ENCODE assay signal across 20 cellular contexts in the genomic region with DNA sequence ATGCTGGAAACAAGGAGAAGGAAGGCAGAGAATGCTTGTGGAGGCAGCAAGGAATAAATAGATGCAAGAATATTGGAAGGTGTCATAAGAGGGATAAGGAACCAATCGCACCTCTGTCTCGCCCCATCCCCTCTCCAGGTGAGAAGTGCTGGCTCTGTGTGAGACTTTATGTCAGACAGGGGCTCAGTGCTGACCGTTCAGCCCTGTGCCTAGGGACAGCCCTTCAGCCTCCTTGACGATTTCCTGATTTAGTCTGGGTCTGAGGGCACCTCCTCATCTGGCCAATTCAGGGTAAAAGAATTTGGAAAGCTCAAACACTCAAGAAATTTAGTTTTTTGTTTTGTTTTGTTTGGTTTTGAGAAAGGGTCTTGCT. TPM values are rescaled to one million over a fixed set of nuclear protein-coding genes. Genes with fewer than 3 reads are reported as not detected.
DNase-seq lines count a peak whose midpoint lies in the region; ATAC-seq, FAIRE-seq and TF ChIP-seq lines count a peak whose summit lies in the region.
"Had no signal": no experiment of that assay in that cellular context is flagged by ENCODE, and none has a peak within 500 bp of the region (broad histone marks: within the 10 kb centered on the region; RNA-seq: fewer than 3 reads in every experiment).

No MANE protein-coding gene starts in this region.

- DNase-seq in right atrium auricular region (ENCODE audit: low spot score) (no peak), left ventricle myocardium superior (no peak), left colon (no peak), pancreas (no peak), vagina (ENCODE audit: extremely low spot score in 2 of 2) (no peak), T-helper 2 cell (no peak)
- no peak for DNase-seq in naive thymus-derived CD4-positive, alpha-beta T cell
- no peak for DNase-seq in activated CD4-positive, alpha-beta T cell treated with anti-CD3 and anti-CD28 coated beads for 48 hours
- DNase-seq: activated naive CD8-positive, alpha-beta T cell treated with anti-CD3 and anti-CD28 coated beads for 36 hours; activated T-cell treated with anti-CD3 and anti-CD28 coated beads, Interleukin-2, amount 50 U/mL, for 4 hours; caudate nucleus; CD4-positive, CD25-positive, alpha-beta regulatory T cell; DMS79 treated with DMSO at 0.1 percent for 48 hours; NCI-H2029; NCI-H524; stimulated activated CD4-positive, alpha-beta T cell treated with anti-CD3 and anti-CD28 coated beads, Interleukin-4, amount 100 ng/mL, for 4 hours had no signal

- H3K4me1 Mint-ChIP-seq in naive thymus-derived CD4-positive, alpha-beta T cell: peaks cover 0 to 3% (median 0%) of the 10 kb centered on the region in 7 donors
- H3K4me1 Mint-ChIP-seq: activated naive CD8-positive, alpha-beta T cell treated with anti-CD3 and anti-CD28 coated beads for 36 hours; CD4-positive, CD25-positive, alpha-beta regulatory T cell had no signal

- CTCF ChIA-PET in naive thymus-derived CD4-positive, alpha-beta T cell (lab: Charles Lee): interaction anchor here (0.5 to 1.0 kb wide), 2 partner anchors 10 to 38 kb away, joined by 3 read pairs; no protein-coding TSS in a partner anchor

- POLR2A ChIA-PET in naive thymus-derived CD4-positive, alpha-beta T cell (lab: Charles Lee): no interaction called here

- no peak for TF ChIP-seq POLR2A in vagina (IDR thresholded peaks at IDR 0.05)

- no peak overlapping the region for H3K27ac Mint-ChIP-seq in naive thymus-derived CD4-positive, alpha-beta T cell
- H3K27ac Mint-ChIP-seq: activated naive CD8-positive, alpha-beta T cell treated with anti-CD3 and anti-CD28 coated beads for 36 hours had no signal

- no peaks in the 10 kb centered on the region for H3K9me3 Mint-ChIP-seq in naive thymus-derived CD4-positive, alpha-beta T cell
- H3K9me3 Mint-ChIP-seq: activated naive CD8-positive, alpha-beta T cell treated with anti-CD3 and anti-CD28 coated beads for 36 hours; activated T-cell treated with anti-CD3 and anti-CD28 coated beads, Interleukin-2, amount 50 U/mL, for 4 hours had no signal

- H3K4me1 ChIP-seq in right atrium auricular region (peaks cover 0 to 16% of the 10 kb centered on the region in 2 donors), pancreas (peaks cover 17 to 37% (median 34%) of the 10 kb centered on the region in 3 donors), vagina (peaks cover 25% of the 10 kb centered on the region)
- no peaks in the 10 kb centered on the region for H3K4me1 ChIP-seq in naive thymus-derived CD4-positive, alpha-beta T cell (ENCODE audit: control insufficient read depth in 2 of 2, insufficient read depth in 2 of 2, low read length in 2 of 2)

- intact Hi-C loops in left ventricle myocardium superior (cut with micrococcal nuclease): no loop called here
- intact Hi-C loops in left colon (cut with DNase I, micrococcal nuclease): no loop called here
- intact Hi-C loops in pancreas (cut with DNase I): no loop called here
- intact Hi-C loops in vagina (cut with DNase I): no loop called here
- intact Hi-C loops in naive thymus-derived CD4-positive, alpha-beta T cell (cut with micrococcal nuclease): no loop called here

- TF ChIP-seq CTCF in right atrium auricular region (IDR thresholded peaks at IDR 0.05) (no peak), pancreas (IDR thresholded peaks at IDR 0.05) (no peak), vagina (IDR thresholded peaks at IDR 0.05) (no peak)

- no peak for ATAC-seq in left ventricle myocardium superior
- ATAC-seq in left colon: peak; percentile 34
- peak in 1 of 4 donors; percentile 3 for ATAC-seq in pancreas
- ATAC-seq in naive thymus-derived CD4-positive, alpha-beta T cell: no peak
- ATAC-seq: activated T-cell treated with anti-CD3 and anti-CD28 coated beads, Interleukin-2, amount 50 U/mL, for 4 hours had no signal

- FAIRE-seq in pancreas (lab: Jason Lieb, UNC): no peak
- FAIRE-seq: endometrium, frontal cortex, GM18507 had no signal

- H3K36me3 Mint-ChIP-seq in naive thymus-derived CD4-positive, alpha-beta T cell: no peaks in the 10 kb centered on the region
- H3K36me3 Mint-ChIP-seq: activated naive CD8-positive, alpha-beta T cell treated with anti-CD3 and anti-CD28 coated beads for 36 hours; CD4-positive, CD25-positive, alpha-beta regulatory T cell had no signal

- peak overlapping the region; percentile 0 to 23 for H3K27ac ChIP-seq in right atrium auricular region
- peak overlapping the region; percentile 71 to 86 (median 76) for H3K27ac ChIP-seq in pancreas
- H3K27ac ChIP-seq in vagina: peak overlapping the region; percentile 68
- H3K27ac ChIP-seq in naive thymus-derived CD4-positive, alpha-beta T cell (ENCODE audit: low read depth, low read length): no peak overlapping the region
- H3K27ac ChIP-seq: testis had no signal

- no peak overlapping the region for H3K4me3 ChIP-seq in right atrium auricular region
- no peak overlapping the region for H3K4me3 ChIP-seq in pancreas
- no peak overlapping the region for H3K4me3 ChIP-seq in vagina
- no peak overlapping the region for H3K4me3 ChIP-seq in naive thymus-derived CD4-positive, alpha-beta T cell (ENCODE audit: low read length)
- H3K4me3 ChIP-seq: testis had no signal

- H3K27me3 ChIP-seq in right atrium auricular region (no peaks in the 10 kb centered on the region), pancreas (no peaks in the 10 kb centered on the region), vagina (no peaks in the 10 kb centered on the region)
- H3K27me3 ChIP-seq in naive thymus-derived CD4-positive, alpha-beta T cell (ENCODE audit: control insufficient read depth in 2 of 2, insufficient read depth in 2 of 2, low read length in 2 of 2): no peaks in the 10 kb centered on the region
- H3K27me3 ChIP-seq: testis had no signal

- H3K4me3 Mint-ChIP-seq in naive thymus-derived CD4-positive, alpha-beta T cell: no peak overlapping the region
- H3K4me3 Mint-ChIP-seq: activated naive CD8-positive, alpha-beta T cell treated with anti-CD3 and anti-CD28 coated beads for 36 hours; activated T-cell treated with anti-CD3 and anti-CD28 coated beads, Interleukin-2, amount 50 U/mL, for 4 hours; CD4-positive, CD25-positive, alpha-beta regulatory T cell had no signal

- H3K36me3 ChIP-seq in right atrium auricular region (no peaks in the 10 kb centered on the region), pancreas (no peaks in the 10 kb centered on the region), vagina (no peaks in the 10 kb centered on the region)
- no peaks in the 10 kb centered on the region for H3K36me3 ChIP-seq in naive thymus-derived CD4-positive, alpha-beta T cell (ENCODE audit: control insufficient read depth in 2 of 3, insufficient read depth in 3 of 3, low read length in 3 of 3)

- WGBS in pancreas, 2 donors: 53 to 54% methylated on average over 4 of the region's 4 CpGs

- peaks cover 4 to 34% (median 18%) of the 10 kb centered on the region in 5 donors for H3K27me3 Mint-ChIP-seq in naive thymus-derived CD4-positive, alpha-beta T cell

- H3K9me3 ChIP-seq in right atrium auricular region (no peaks in the 10 kb centered on the region), pancreas (no peaks in the 10 kb centered on the region), vagina (no peaks in the 10 kb centered on the region)
- H3K9me3 ChIP-seq in naive thymus-derived CD4-positive, alpha-beta T cell (ENCODE audit: control insufficient read depth in 2 of 3, low read length in 3 of 3): no peaks in the 10 kb centered on the region
- H3K9me3 ChIP-seq: testis had no signal

RNA-seq across cellular contexts. Expression of a gene that starts 54.9 kb away (rescaled TPM):
- 1 to 10 TPM; 2.1 to 3.5 TPM for total RNA-seq in right atrium auricular region
- total RNA-seq in left ventricle myocardium superior: 2.8 TPM
- total RNA-seq in left colon: 1 to 10 TPM; 1.7 to 3.2 TPM
- total RNA-seq in pancreas: 1 to 10 TPM; 2.7 to 5.8 (median 4.4) TPM
- polyA plus RNA-seq in pancreas: 1 to 10 TPM; 7.5 to 8.4 TPM
- 0.98 TPM for total RNA-seq in vagina
- total RNA-seq in naive thymus-derived CD4-positive, alpha-beta T cell: 10 to 100 TPM in 4 of 5 experiments, 1 to 10 TPM in 1; 8.6 to 13.9 (median 12.4) TPM
- 10 to 100 TPM; 21.3 to 26.3 TPM for polyA plus RNA-seq in naive thymus-derived CD4-positive, alpha-beta T cell
